Comparison of ENCODE assay signal across 11 cellular contexts in the genomic region with DNA sequence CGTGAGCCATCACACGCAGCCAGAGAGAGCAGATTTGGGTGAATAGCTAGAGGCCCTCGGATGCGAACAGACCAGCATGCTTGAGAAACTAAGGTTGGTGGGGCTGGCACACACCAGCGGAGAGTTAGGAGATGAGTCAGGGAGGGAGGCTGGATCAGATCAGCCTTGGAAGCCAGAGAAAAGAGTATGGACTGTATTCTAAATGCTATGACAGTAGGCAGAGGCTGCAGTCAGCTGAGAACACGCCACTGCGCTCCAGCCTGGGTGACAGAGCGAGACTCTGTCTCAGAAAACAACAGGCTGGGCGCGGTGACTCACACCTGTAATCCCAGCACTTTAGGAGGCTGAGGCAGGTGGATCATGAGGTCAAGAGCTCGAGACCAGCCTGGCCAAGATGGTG. TPM values are rescaled to one million over a fixed set of nuclear protein-coding genes. Genes with fewer than 3 reads are reported as not detected.
DNase-seq lines count a peak whose midpoint lies in the region; ATAC-seq and TF ChIP-seq lines count a peak whose summit lies in the region.
"Had no signal": no experiment of that assay in that cellular context is flagged by ENCODE, and none has a peak within 500 bp of the region (broad histone marks: within the 10 kb centered on the region; RNA-seq: fewer than 3 reads in every experiment).

No MANE protein-coding gene starts in this region.

- H3K9me1 ChIP-seq in IMR-90 (ENCODE audit: insufficient read depth, low read length) = peaks cover 17% of the 10 kb centered on the region

- dilution Hi-C loops in IMR-90 (cut with HindIII; ENCODE audit: low sequenced_read_pairs, unreplicated experiment) = no loop called here

- H3K4me3 ChIP-seq in IMR-90 (ENCODE audit: insufficient read depth, low read depth, low read length) (no peak overlapping the region), coronary artery (no peak overlapping the region)

- H3K4me2 ChIP-seq in IMR-90 (ENCODE audit: low read depth, low read length) = no peak overlapping the region

- DNase-seq in AG08396 (ENCODE audit: low spot score) (peak; percentile 52), IMR-90 (peak; percentile 78), coronary artery (ENCODE audit: low spot score) (no peak), nephron progenitor cell (no peak), KG1 (lab: John Stamatoyannopoulos, UW) (no peak), GM10248 (ENCODE audit: extremely low spot score) (no peak), NCI-H345 treated with DMSO at 0.1 percent for 48 hours (lab: John Stamatoyannopoulos, UW; ENCODE audit: unreplicated experiment) (no peak)
- DNase-seq: activated CD8-positive, alpha-beta memory T cell treated with anti-CD3 and anti-CD28 coated beads, Interleukin-2, amount 50 U/mL, for 48 hours; left cardiac atrium had no signal

- H2BK120ac ChIP-seq in IMR-90 (ENCODE audit: low read depth, low read length) = peak overlapping the region; percentile 43

- H3K27ac ChIP-seq in IMR-90 (ENCODE audit: insufficient read depth, low read length) (peak overlapping the region; percentile 70), coronary artery (peak overlapping the region; percentile 33 to 70)
- H3K27ac ChIP-seq: parathyroid adenoma had no signal

- peaks cover 11% of the 10 kb centered on the region for H3K4me1 Mint-ChIP-seq in nephron progenitor cell

- H4K5ac ChIP-seq in IMR-90 (ENCODE audit: low read depth, low read length) = peak overlapping the region; percentile 52; the same call in 1 of the 2 replicates

- peaks cover 4% of the 10 kb centered on the region; the same call in 1 of the 2 replicates for H4K20me1 ChIP-seq in IMR-90 (ENCODE audit: insufficient read depth, low read length)

- peak overlapping the region; percentile 7 for H3K4ac ChIP-seq in IMR-90 (ENCODE audit: low read depth, low read length)

- H3K79me1 ChIP-seq in IMR-90 (ENCODE audit: low read depth in 1 of 2, low read length in 2 of 2) = peaks cover 3 to 19% of the 10 kb centered on the region in 2 experiments; a peak in 2 of 4 replicates

- intact Hi-C loops in IMR-90 (cut with micrococcal nuclease) = loop anchor here (5.0 kb wide), 1 partner anchor 63 kb away; a partner anchor contains a TSS

- no peaks in the 10 kb centered on the region for H3K9me3 ChIP-seq in IMR-90 (ENCODE audit: control insufficient read depth, insufficient read depth, low read length)

- H2BK20ac ChIP-seq in IMR-90 (ENCODE audit: low read depth, low read length) = peak overlapping the region; percentile 2; the same call in 1 of the 2 replicates

- H3K36me3 Mint-ChIP-seq in nephron progenitor cell (ENCODE audit: low read depth) = no peaks in the 10 kb centered on the region

- H2BK15ac ChIP-seq in IMR-90 (ENCODE audit: low read depth, low read length) = peak overlapping the region; percentile 42; the same call in 2 of the 3 replicates

- H3K4me3 Mint-ChIP-seq in nephron progenitor cell = no peak overlapping the region

- no peak overlapping the region for H3K56ac ChIP-seq in IMR-90 (ENCODE audit: extremely low read depth, insufficient read depth, low read length)

- WGBS in IMR-90 (ENCODE audit: extremely low coverage in 2 of 2, insufficient read length in 1 of 2), 2 experiments = 94% methylated on average over 8 of the region's 11 CpGs; no CpG with 5 or more reads in 1 of the 2 experiments

- in situ Hi-C loops in IMR-90 (cut with MboI; ENCODE audit: low sequenced_read_pairs) = no loop called here

- 0 out of 2 replicates have a peak overlapping the region, but pooled peaks have one; percentile 1 for H3K14ac ChIP-seq in IMR-90 (replicated peaks; ENCODE audit: low read depth, low read length)

- H2BK5ac ChIP-seq in IMR-90 (ENCODE audit: low read depth, low read length, poor library complexity, severe bottlenecking) = peak overlapping the region; percentile 66

- POLR2A ChIA-PET in IMR-90 (lab: Charles Lee; ENCODE audit: unreplicated experiment) = interaction anchor here (0.6 kb wide), 1 partner anchor 78 kb away, joined by 4 read pairs; no protein-coding TSS in a partner anchor
- POLR2A ChIA-PET in GM10248 (lab: Yijun Ruan, JAX) = no interaction called here

- no peak overlapping the region for H3K23ac ChIP-seq in IMR-90 (ENCODE audit: low read depth, low read length)

- ATAC-seq in IMR-90 (ENCODE audit: low read depth) = peak; percentile 65
- ATAC-seq in GM19351 (IDR thresholded peaks at IDR 0.05; ENCODE audit: unreplicated experiment) = no peak
- ATAC-seq: left cardiac atrium had no signal

- H3K4me1 ChIP-seq in IMR-90 (ENCODE audit: control insufficient read depth, insufficient read depth, low read length) = peaks cover 15% of the 10 kb centered on the region

- peak overlapping the region; percentile 79 for H3K27ac Mint-ChIP-seq in nephron progenitor cell

- no peak overlapping the region for H3K9ac ChIP-seq in IMR-90 (ENCODE audit: low read depth, low read length)
- H3K9ac ChIP-seq: parathyroid adenoma had no signal

- peak overlapping the region in 1 of 2 experiments; percentile 70; a peak in 2 of 4 replicates for H4K8ac ChIP-seq in IMR-90 (ENCODE audit: low read depth in 2 of 2, low read length in 2 of 2)

- TF ChIP-seq CTCF in IMR-90 (conservative IDR thresholded peaks at IDR 0.05; ENCODE audit: low read depth, low read length) = no peak
- TF ChIP-seq CTCF in coronary artery (IDR thresholded peaks at IDR 0.05) = no peak
- no peak for TF ChIP-seq CTCF in nephron progenitor cell (IDR thresholded peaks at IDR 0.05)
- TF ChIP-seq CTCF in GM10248 (IDR thresholded peaks at IDR 0.05; ENCODE audit: control extremely low read depth, extremely low read depth, low read depth, missing control alignments) = no peak

- H2AK9ac ChIP-seq in IMR-90 (replicated peaks; ENCODE audit: low read depth, low read length, poor library complexity) = no peak overlapping the region

- H3K9me3 Mint-ChIP-seq in nephron progenitor cell = peaks cover 9% of the 10 kb centered on the region

- TF ChIP-seq RAD21 in IMR-90 (IDR thresholded peaks at IDR 0.05; ENCODE audit: low read length) = no peak

- no TSS peak for BruUV-seq in IMR-90 (replicated peaks; lab: Mats Ljungman, UMichigan)

- peak overlapping the region; percentile 23 for H2AK5ac ChIP-seq in IMR-90 (ENCODE audit: low read depth, low read length)

- peak overlapping the region; percentile 74 for H2AFZ ChIP-seq in IMR-90 (replicated peaks; ENCODE audit: low read length, poor library complexity)
- H2AFZ ChIP-seq: parathyroid adenoma had no signal

- H3K27me3 Mint-ChIP-seq in nephron progenitor cell (ENCODE audit: low read depth, poor library complexity) = peaks cover 8% of the 10 kb centered on the region

- no peak overlapping the region for H4K91ac ChIP-seq in IMR-90 (ENCODE audit: insufficient read depth, low read depth, low read length)

- CTCF ChIA-PET in IMR-90 (lab: Yijun Ruan, JAX) (interaction anchor here (0.7 kb wide), 1 partner anchor 25 kb away, joined by 4 read pairs; no protein-coding TSS in a partner anchor), GM10248 (lab: Yijun Ruan, JAX) (interaction anchor here (1.0 to 1.7 kb wide), 4 partner anchors 11 to 61 kb away, joined by 3 to 6 read pairs (median 3); no protein-coding TSS in a partner anchor)

- no peaks in the 10 kb centered on the region for H3K27me3 ChIP-seq in IMR-90 (ENCODE audit: control insufficient read depth, insufficient read depth, low read length)

- peak overlapping the region; percentile 74 for H3K18ac ChIP-seq in IMR-90 (ENCODE audit: low read depth, low read length)

- TF ChIP-seq POLR2A in IMR-90 (IDR thresholded peaks at IDR 0.05; ENCODE audit: low read depth, low read length) = no peak

- H3K36me3 ChIP-seq in IMR-90 (ENCODE audit: control insufficient read depth, insufficient read depth, low read length) = no peaks in the 10 kb centered on the region

TF ChIP-seq in IMR-90, 13 proteins besides CTCF, POLR2A, EP300 and RAD21 (continues in another document):
- TF ChIP-seq RCOR1 (IDR thresholded peaks at IDR 0.05; ENCODE audit: insufficient replicate concordance, low read length) (no peak), CEBPB (IDR thresholded peaks at IDR 0.05; ENCODE audit: low read depth, low read length) (no peak), CHD1 (IDR thresholded peaks at IDR 0.05; ENCODE audit: low read depth, low read length) (no peak), MAZ (IDR thresholded peaks at IDR 0.05; ENCODE audit: borderline replicate concordance, low read depth, low read length) (no peak), NFE2L2 (IDR thresholded peaks at IDR 0.05; ENCODE audit: low read depth, low read length) (no peak), FOS (IDR thresholded peaks at IDR 0.05; ENCODE audit: low read depth, low read length) (no peak), SMC3 (IDR thresholded peaks at IDR 0.05; ENCODE audit: low read depth, low read length) (no peak), BHLHE40 (IDR thresholded peaks at IDR 0.05; ENCODE audit: low read depth, low read length) (no peak), RFX5 (IDR thresholded peaks at IDR 0.05; ENCODE audit: low read depth, low read length) (no peak), MXI1 (IDR thresholded peaks at IDR 0.05; ENCODE audit: borderline replicate concordance, low read depth, low read length) (no peak)
- TF ChIP-seq, protein P1, sequence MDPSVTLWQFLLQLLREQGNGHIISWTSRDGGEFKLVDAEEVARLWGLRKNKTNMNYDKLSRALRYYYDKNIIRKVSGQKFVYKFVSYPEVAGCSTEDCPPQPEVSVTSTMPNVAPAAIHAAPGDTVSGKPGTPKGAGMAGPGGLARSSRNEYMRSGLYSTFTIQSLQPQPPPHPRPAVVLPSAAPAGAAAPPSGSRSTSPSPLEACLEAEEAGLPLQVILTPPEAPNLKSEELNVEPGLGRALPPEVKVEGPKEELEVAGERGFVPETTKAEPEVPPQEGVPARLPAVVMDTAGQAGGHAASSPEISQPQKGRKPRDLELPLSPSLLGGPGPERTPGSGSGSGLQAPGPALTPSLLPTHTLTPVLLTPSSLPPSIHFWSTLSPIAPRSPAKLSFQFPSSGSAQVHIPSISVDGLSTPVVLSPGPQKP (IDR thresholded peaks at IDR 0.05; ENCODE audit: borderline replicate concordance, low read depth, low read length) = no peak
- TF ChIP-seq, protein P2, sequence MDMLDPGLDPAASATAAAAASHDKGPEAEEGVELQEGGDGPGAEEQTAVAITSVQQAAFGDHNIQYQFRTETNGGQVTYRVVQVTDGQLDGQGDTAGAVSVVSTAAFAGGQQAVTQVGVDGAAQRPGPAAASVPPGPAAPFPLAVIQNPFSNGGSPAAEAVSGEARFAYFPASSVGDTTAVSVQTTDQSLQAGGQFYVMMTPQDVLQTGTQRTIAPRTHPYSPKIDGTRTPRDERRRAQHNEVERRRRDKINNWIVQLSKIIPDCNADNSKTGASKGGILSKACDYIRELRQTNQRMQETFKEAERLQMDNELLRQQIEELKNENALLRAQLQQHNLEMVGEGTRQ (IDR thresholded peaks at IDR 0.05; ENCODE audit: low read depth, low read length) = no peak

RNA-seq across cellular contexts. Expression of a gene that starts 4.0 kb away (rescaled TPM):
- 23.1 and 24.7 TPM in 2 replicates for total RNA-seq in IMR-90 (2012; rRNA removed)
- 48.0 and 51.2 TPM in 2 replicates for polyA plus RNA-seq in IMR-90 (2012; rRNA removed)
- 36.8 and 54.1 TPM in 2 replicates for polyA plus RNA-seq in IMR-90 (2012; cell fraction: cytosol; rRNA removed)
- 90.9 and 180 TPM in 2 replicates for polyA plus RNA-seq in IMR-90 (2012; cell fraction: nucleus; rRNA removed; ENCODE audit: low replicate concordance)

RNA-seq across cellular contexts. Expression of a gene that starts 55.9 kb away (rescaled TPM):
- total RNA-seq in IMR-90 (2012; rRNA removed) = under 0.01 TPM in 1 of 2 replicates, not detected in the other
- polyA plus RNA-seq in IMR-90 (2012; rRNA removed) = 0.72 and 1.1 TPM in 2 replicates
- 0.08 and 0.45 TPM in 2 replicates for polyA plus RNA-seq in IMR-90 (2012; cell fraction: cytosol; rRNA removed)
- 5.3 and 9.5 TPM in 2 replicates for polyA plus RNA-seq in IMR-90 (2012; cell fraction: nucleus; rRNA removed; ENCODE audit: low replicate concordance)

Comparison
In these comparisons a context has a peak if more than half of its experiments do, and no peak if none do; other contexts are left out.
1. DNase-seq: peak in AG08396 (single experiment) and IMR-90 (single experiment); none in coronary artery (single experiment), nephron progenitor cell (single experiment), KG1 (single experiment), GM10248 (single experiment) and NCI-H345 treated with DMSO at 0.1 percent for 48 hours (single experiment).